Comparison of ENCODE assay signal across 23 cellular contexts in the genomic region with DNA sequence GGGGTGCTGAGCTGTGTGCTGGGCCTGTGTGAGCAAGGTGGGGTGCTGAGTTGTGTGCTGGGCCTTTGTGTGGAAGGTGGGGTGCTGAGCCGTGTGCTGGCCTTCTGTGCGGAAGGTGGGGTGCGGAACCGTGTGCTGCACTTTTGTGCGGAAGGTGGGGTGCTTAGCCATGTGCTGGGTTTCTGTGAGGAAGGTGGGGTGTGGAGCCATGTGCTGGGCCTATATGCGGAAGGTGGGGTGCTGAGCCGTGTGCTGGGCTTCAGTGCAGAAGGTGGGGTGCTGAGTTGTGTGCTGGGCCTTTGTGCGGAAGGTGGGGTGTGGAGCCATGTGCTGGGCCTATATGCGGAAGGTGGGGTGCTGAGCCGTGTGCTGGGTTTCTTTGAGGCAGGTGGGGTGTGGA.
DNase-seq lines count a peak whose midpoint lies in the region; ATAC-seq, FAIRE-seq and TF ChIP-seq lines count a peak whose summit lies in the region.
"Had no signal": no experiment of that assay in that cellular context is flagged by ENCODE, and none has a peak within 500 bp of the region (broad histone marks: within the 10 kb centered on the region; RNA-seq: fewer than 3 reads in every experiment).

No MANE protein-coding gene starts in this region.

- H3K9me3 ChIP-seq in H1 (ENCODE audit: insufficient read depth in 2 of 2, low read depth in 1 of 2, low read length in 1 of 2) (no peaks in the 10 kb centered on the region), mesenchymal stem cell (ENCODE audit: control insufficient read depth, low read length) (no peaks in the 10 kb centered on the region), trophoblast cell (ENCODE audit: insufficient read depth, low read depth, low read length) (peaks cover 1% of the 10 kb centered on the region)
- H3K9me3 ChIP-seq: A549; BLaER1 treated with 17β-estradiol and CSF1 and Interleukin-3, amounts not matched to agents 10 nM and 100 nM; MG63 had no signal

- no peak for DNase-seq in H1 (ENCODE audit: low read depth in 1 of 2, low spot score in 2 of 2)
- DNase-seq in mesenchymal stem cell, result no peak
- no peak for DNase-seq in trophoblast cell
- no peak for DNase-seq in urothelium cell line (ENCODE audit: low spot score)
- no peak for DNase-seq in SHP77 treated with DMSO at 0.1 percent for 48 hours (lab: John Stamatoyannopoulos, UW)
- DNase-seq: AML-193; CD4-positive, alpha-beta T cell; GOT3; IMR-90; KG1; MG63; NCI-H2029 treated with DMSO at 0.1 percent for 48 hours; NCI-H446 treated with DMSO at 0.1 percent for 48 hours; NCI-H526 treated with DMSO at 0.1 percent for 48 hours; PC-9 had no signal

- no peak overlapping the region for H3K4ac ChIP-seq in H1 (replicated peaks; ENCODE audit: insufficient read length, low read depth, low read length)
- no peak overlapping the region for H3K4ac ChIP-seq in mesenchymal stem cell (ENCODE audit: low read depth in 1 of 2, low read length in 2 of 2)
- no peak overlapping the region for H3K4ac ChIP-seq in trophoblast cell (ENCODE audit: low read depth, low read length)

- H4K91ac ChIP-seq in H1 (replicated peaks; ENCODE audit: insufficient read length, low read length) (no peak overlapping the region), mesenchymal stem cell (ENCODE audit: low read length) (peak overlapping the region; percentile 68), trophoblast cell (ENCODE audit: low read depth, low read length) (no peak overlapping the region)

- 89% methylated on average over 10 of the region's 10 CpGs; no CpG with 5 or more reads in 1 of the 2 experiments for WGBS in H1 (ENCODE audit: extremely low coverage in 1 of 2, insufficient coverage in 1 of 2, insufficient read length in 1 of 2, insufficient replicate concordance in 2 of 2, low coverage in 1 of 2, low lambda C conversion rate in 2 of 2, missing lambda C conversion rate in 1 of 2), 2 experiments
- 94% methylated on average over 10 of the region's 10 CpGs for WGBS in mesenchymal stem cell
- WGBS in trophoblast cell (ENCODE audit: extremely low coverage, insufficient coverage, insufficient read length), result no CpG with 5 or more reads among the region's 10 CpGs

- H3K27ac ChIP-seq in H1 (ENCODE audit: low read depth, low read length), result no peak overlapping the region
- H3K27ac ChIP-seq in mesenchymal stem cell (ENCODE audit: low read length, poor library complexity, severe bottlenecking), result no peak overlapping the region
- no peak overlapping the region for H3K27ac ChIP-seq in trophoblast cell (ENCODE audit: low read depth, low read length)
- H3K27ac ChIP-seq: A549; BLaER1 treated with 17β-estradiol and CSF1 and Interleukin-3, amounts not matched to agents 10 nM and 100 nM; PC-9; SJSA1 had no signal

- no peak overlapping the region for H3K56ac ChIP-seq in H1 (replicated peaks; ENCODE audit: insufficient read length, low read depth, low read length)

- FAIRE-seq in H1 (lab: Jason Lieb, UNC) (no peak), urothelium cell line (lab: Jason Lieb, UNC) (peak; percentile 95)
- FAIRE-seq: A549, D721Med had no signal

- H2BK15ac ChIP-seq in H1 (ENCODE audit: low read length) (0 out of 2 replicates have a peak overlapping the region, but pooled peaks have one; percentile 51), mesenchymal stem cell (ENCODE audit: low read depth, poor library complexity, severe bottlenecking) (no peak overlapping the region)

- no peaks in the 10 kb centered on the region for H3K23me2 ChIP-seq in H1 (ENCODE audit: low read depth, low read length)

- H3K4me1 ChIP-seq in H1 (replicated peaks in 1 of 4; ENCODE audit: control insufficient read depth in 3 of 4, insufficient read depth in 4 of 4, low read length in 3 of 4) (peaks cover 0 to 5% (median 2%) of the 10 kb centered on the region in 4 experiments; a peak in 3 of 7 replicates), mesenchymal stem cell (ENCODE audit: control insufficient read depth, insufficient read depth, low read depth, low read length) (no peaks in the 10 kb centered on the region), trophoblast cell (ENCODE audit: control insufficient read depth in 1 of 2, insufficient read depth in 2 of 2, low read length in 2 of 2) (no peaks in the 10 kb centered on the region)
- H3K4me1 ChIP-seq: A549; BLaER1 treated with 17β-estradiol and CSF1 and Interleukin-3, amounts not matched to agents 10 nM and 100 nM; SJSA1 had no signal

- no peak overlapping the region for H4K5ac ChIP-seq in H1 (ENCODE audit: insufficient read length, low read depth, low read length)

- H3K4me3 ChIP-seq in H1 (ENCODE audit: extremely low read depth in 1 of 4, insufficient read depth in 2 of 4, low read depth in 3 of 4, low read length in 4 of 4) (no peak overlapping the region), mesenchymal stem cell (ENCODE audit: insufficient read depth in 1 of 2, low read depth in 1 of 2, low read length in 2 of 2) (no peak overlapping the region), trophoblast cell (ENCODE audit: low read depth, low read length) (no peak overlapping the region)
- H3K4me3 ChIP-seq: A549; BLaER1 treated with 17β-estradiol and CSF1 and Interleukin-3, amounts not matched to agents 10 nM and 100 nM; MG63; PC-9; SJSA1 had no signal

- H3K14ac ChIP-seq in H1 (ENCODE audit: insufficient read length) (no peak overlapping the region), mesenchymal stem cell (ENCODE audit: low read length in 2 of 2) (no peak overlapping the region), trophoblast cell (ENCODE audit: low read length) (no peak overlapping the region)

- H2BK5ac ChIP-seq in H1 (ENCODE audit: low read depth, low read length), result no peak overlapping the region
- no peak overlapping the region for H2BK5ac ChIP-seq in mesenchymal stem cell (ENCODE audit: low read depth, low read length, poor library complexity, severe bottlenecking)
- H2BK5ac ChIP-seq in trophoblast cell (ENCODE audit: low read depth, low read length, poor library complexity), result no peak overlapping the region

- ATAC-seq in GM18873 (IDR thresholded peaks at IDR 0.05; ENCODE audit: low FRiP score, unreplicated experiment) (no peak), HG02610 (IDR thresholded peaks at IDR 0.05; ENCODE audit: unreplicated experiment) (no peak)
- ATAC-seq: A549, HCT116, Right ventricle myocardium inferior had no signal

- no peak for TF ChIP-seq RAD21 in H1 (IDR thresholded peaks at IDR 0.05 in 1 of 2, conservative IDR thresholded peaks at IDR 0.05 in 1 of 2; ENCODE audit: low read depth in 2 of 2, low read length in 2 of 2)

- peak overlapping the region; percentile 58 for H4K12ac ChIP-seq in trophoblast cell (ENCODE audit: low read depth, low read length)

- H2BK12ac ChIP-seq in H1 (ENCODE audit: low read depth, low read length) (no peak overlapping the region; the same call in 1 of the 2 replicates), mesenchymal stem cell (ENCODE audit: low read length in 2 of 2) (no peak overlapping the region), trophoblast cell (ENCODE audit: low read length) (no peak overlapping the region)

- 0 out of 2 replicates have a peak overlapping the region, but pooled peaks have one; percentile 18 for H4K8ac ChIP-seq in H1 (ENCODE audit: extremely low read depth, insufficient read depth, low read length)
- H4K8ac ChIP-seq in mesenchymal stem cell (ENCODE audit: low read length), result no peak overlapping the region
- H4K8ac ChIP-seq in trophoblast cell (ENCODE audit: low read depth, low read length), result no peak overlapping the region

- no peaks in the 10 kb centered on the region for H4K20me1 ChIP-seq in H1 (replicated peaks in 1 of 2; ENCODE audit: control insufficient read depth in 1 of 2, insufficient read depth in 2 of 2, low read length in 2 of 2)
- H4K20me1 ChIP-seq: BLaER1 treated with 17β-estradiol and CSF1 and Interleukin-3, amounts not matched to agents 10 nM and 100 nM had no signal

- no peak overlapping the region; the same call in 1 of the 2 replicates for H2AK5ac ChIP-seq in H1 (ENCODE audit: low read depth, low read length)
- no peak overlapping the region for H2AK5ac ChIP-seq in mesenchymal stem cell (ENCODE audit: low read length, severe bottlenecking)
- no peak overlapping the region for H2AK5ac ChIP-seq in trophoblast cell (ENCODE audit: low read length)

- POLR2A ChIA-PET in H1 (lab: Charles Lee; ENCODE audit: partially characterized antibody), result no interaction called here

- H3K18ac ChIP-seq in H1 (ENCODE audit: extremely low read depth, low read length) (0 out of 2 replicates have a peak overlapping the region, but pooled peaks have one; percentile 38), mesenchymal stem cell (ENCODE audit: low read depth in 1 of 2, low read length in 2 of 2) (no peak overlapping the region), trophoblast cell (ENCODE audit: low read length) (no peak overlapping the region)

- no peak for TF ChIP-seq CTCF in H1 (IDR thresholded peaks at IDR 0.05; ENCODE audit: control extremely low read depth in 1 of 3, insufficient read depth in 1 of 3, low read depth in 1 of 3, low read length in 3 of 3)

- H3K23ac ChIP-seq in H1 (ENCODE audit: insufficient read length) (no peak overlapping the region), mesenchymal stem cell (ENCODE audit: low read length in 2 of 2) (no peak overlapping the region), trophoblast cell (ENCODE audit: low read length) (no peak overlapping the region)

- H2AFZ ChIP-seq in H1 (ENCODE audit: low read length) (no peak overlapping the region), mesenchymal stem cell (ENCODE audit: low read depth, low read length) (no peak overlapping the region), trophoblast cell (ENCODE audit: insufficient read depth, low read length, poor library complexity) (no peak overlapping the region)
- H2AFZ ChIP-seq: PC-9 had no signal

- H3K4me2 ChIP-seq in H1 (ENCODE audit: insufficient read depth in 1 of 2, low read depth in 2 of 2, low read length in 2 of 2) (no peak overlapping the region), mesenchymal stem cell (ENCODE audit: low read length, poor library complexity, severe bottlenecking) (no peak overlapping the region), trophoblast cell (ENCODE audit: low read length) (no peak overlapping the region)
- H3K4me2 ChIP-seq: A549; BLaER1 treated with 17β-estradiol and CSF1 and Interleukin-3, amounts not matched to agents 10 nM and 100 nM; PC-9 had no signal

- H3K79me2 ChIP-seq in H1 (ENCODE audit: control insufficient read depth in 1 of 2, insufficient read depth in 2 of 2, low read length in 2 of 2) (no peaks in the 10 kb centered on the region), trophoblast cell (ENCODE audit: control insufficient read depth, insufficient read depth, low read length, poor library complexity) (no peaks in the 10 kb centered on the region)

- H3K79me1 ChIP-seq in H1 (ENCODE audit: low read depth, low read length) (no peaks in the 10 kb centered on the region), mesenchymal stem cell (replicated peaks; ENCODE audit: low read length, poor library complexity, severe bottlenecking) (no peaks in the 10 kb centered on the region), trophoblast cell (ENCODE audit: low read length) (no peaks in the 10 kb centered on the region)

- TF ChIP-seq EP300 in H1 (IDR thresholded peaks at IDR 0.05; ENCODE audit: borderline replicate concordance in 1 of 2, low read depth in 2 of 2, low read length in 2 of 2), result no peak

- H3K27me3 ChIP-seq in H1 (replicated peaks in 1 of 4; ENCODE audit: control insufficient read depth in 3 of 4, extremely low read depth in 1 of 4, insufficient read depth in 3 of 4, low read length in 3 of 4) (no peaks in the 10 kb centered on the region), mesenchymal stem cell (ENCODE audit: control insufficient read depth in 1 of 2, insufficient read depth in 1 of 2, low read length in 2 of 2) (no peaks in the 10 kb centered on the region), trophoblast cell (ENCODE audit: insufficient read depth, low read length) (no peaks in the 10 kb centered on the region)
- H3K27me3 ChIP-seq: BLaER1 treated with 17β-estradiol and CSF1 and Interleukin-3, amounts not matched to agents 10 nM and 100 nM; SJSA1 had no signal

- H3K9ac ChIP-seq in H1 (replicated peaks in 1 of 4; ENCODE audit: extremely low read depth in 1 of 4, low read depth in 3 of 4, low read length in 3 of 4) (no peak overlapping the region), mesenchymal stem cell (ENCODE audit: low read length) (no peak overlapping the region), trophoblast cell (ENCODE audit: low read length) (no peak overlapping the region)
- H3K9ac ChIP-seq: BLaER1 treated with 17β-estradiol and CSF1 and Interleukin-3, amounts not matched to agents 10 nM and 100 nM had no signal

- H2BK120ac ChIP-seq in H1 (replicated peaks; ENCODE audit: low read depth, low read length), result no peak overlapping the region
- no peak overlapping the region for H2BK120ac ChIP-seq in mesenchymal stem cell (ENCODE audit: low read depth, low read length)
- H2BK120ac ChIP-seq in trophoblast cell (ENCODE audit: insufficient read depth, low read length, poor library complexity), result no peak overlapping the region

- CTCF ChIA-PET in H1 (lab: Charles Lee; ENCODE audit: partially characterized antibody), result interaction anchor here (1.6 kb wide), 1 partner anchor 19 kb away, joined by 6 read pairs; no protein-coding TSS in a partner anchor

- H2BK20ac ChIP-seq in H1 (ENCODE audit: low read length), result no peak overlapping the region

- H3K36me3 ChIP-seq in H1 (ENCODE audit: control insufficient read depth in 2 of 4, insufficient read depth in 4 of 4, low read length in 3 of 4), result no peaks in the 10 kb centered on the region
- H3K36me3 ChIP-seq in mesenchymal stem cell (ENCODE audit: control insufficient read depth in 1 of 2, insufficient read depth in 2 of 2, low read depth in 1 of 2, low read length in 2 of 2), result no peaks in the 10 kb centered on the region
- H3K36me3 ChIP-seq in trophoblast cell (ENCODE audit: control insufficient read depth in 1 of 2, insufficient read depth in 2 of 2, low read length in 2 of 2), result no peaks in the 10 kb centered on the region
- H3K36me3 ChIP-seq: BLaER1 treated with 17β-estradiol and CSF1 and Interleukin-3, amounts not matched to agents 10 nM and 100 nM; MG63; SJSA1 had no signal

- TF ChIP-seq POLR2A in H1 (IDR thresholded peaks at IDR 0.05; ENCODE audit: control extremely low read depth in 1 of 2, low read depth in 2 of 2, low read length in 2 of 2), result no peak
